Comparison of ENCODE assay signal across 1 cellular context in genomic region chr18:11819938-11820337, GRCh38.
TF ChIP-seq lines count a peak whose summit lies in the region.

No MANE protein-coding gene starts in this region.

TF ChIP-seq in K562, 482 proteins besides CTCF, POLR2A, EP300 and RAD21 (continued from another document):
- no peak for TF ChIP-seq ZNF318 (IDR thresholded peaks at IDR 0.05; ENCODE audit: borderline replicate concordance in 1 of 2, low read depth in 1 of 2)
- TF ChIP-seq REST (CRISPR knock-in tag; IDR thresholded peaks at IDR 0.05; ENCODE audit: low read depth) = no peak
- no peak for TF ChIP-seq BCL6 (CRISPR knock-in tag; IDR thresholded peaks at IDR 0.05)
